In the genomic region with DNA sequence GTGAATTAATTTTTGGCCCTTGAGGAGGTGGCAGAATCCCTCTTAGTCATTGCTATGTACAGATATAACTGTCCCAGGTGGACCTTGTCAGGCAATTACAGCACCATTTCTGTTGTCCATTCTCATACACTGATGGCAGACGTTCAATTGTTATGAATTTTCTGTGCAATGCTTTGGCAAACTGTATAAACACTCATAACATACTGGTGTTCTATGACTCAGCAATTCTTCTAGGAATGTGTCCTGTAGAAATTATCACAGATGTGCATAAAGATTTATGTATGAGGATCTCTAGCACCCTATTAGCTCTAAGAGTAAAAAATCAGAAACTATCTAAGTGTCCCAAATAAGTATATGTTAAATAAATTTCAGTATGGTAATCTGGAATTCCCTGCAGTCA, we compare ENCODE assay signal across 19 cellular contexts.
DNase-seq lines count a peak whose midpoint lies in the region; ATAC-seq, FAIRE-seq and TF ChIP-seq lines count a peak whose summit lies in the region.
"Had no signal": no experiment of that assay in that cellular context is flagged by ENCODE, and none has a peak within 500 bp of the region (broad histone marks: within the 10 kb centered on the region; RNA-seq: fewer than 3 reads in every experiment).

No MANE protein-coding gene starts in this region.

- in situ Hi-C loops in astrocyte of the cerebellum (cut with HindIII; ENCODE audit: low sequenced_read_pairs): no loop called here

- H3K27ac ChIP-seq in A549: peak overlapping the region; percentile 59 to 70
- H3K27ac ChIP-seq in CD4-positive, alpha-beta T cell (ENCODE audit: low read depth, low read length): no peak overlapping the region
- H3K27ac ChIP-seq in naive thymus-derived CD4-positive, alpha-beta T cell (ENCODE audit: low read depth, low read length): no peak overlapping the region
- H3K27ac ChIP-seq: stomach, vagina had no signal

- peak in 1 of 2 experiments; percentile 65; a peak in 3 of 6 replicates for ATAC-seq in A549
- no peak for ATAC-seq in CD4-positive, alpha-beta T cell (ENCODE audit: poor library complexity)
- no peak for ATAC-seq in naive thymus-derived CD4-positive, alpha-beta T cell

- no peaks in the 10 kb centered on the region for H3K9me3 Mint-ChIP-seq in CD4-positive, alpha-beta T cell
- no peaks in the 10 kb centered on the region for H3K9me3 Mint-ChIP-seq in naive thymus-derived CD4-positive, alpha-beta T cell
- H3K9me3 Mint-ChIP-seq: activated naive CD8-positive, alpha-beta T cell treated with anti-CD3 and anti-CD28 coated beads, Interleukin-2, amount 10 ng/mL, durations not matched to agents 7 days and 5 days; activated T-helper 1 cell treated with anti-CD3 and anti-CD28 coated beads, Interleukin-12 subunit alpha, Interleukin-12 subunit beta, Interleukin-2, Interleukin-4 antibody, amounts not matched to agents 30 ng/mL and 10 ng/mL and 1 ng/mL, durations not matched to agents 14 hours and 24 hours and 36 hours had no signal

- no peak overlapping the region for H3K4me3 ChIP-seq in A549
- no peak overlapping the region for H3K4me3 ChIP-seq in astrocyte of the cerebellum (ENCODE audit: low read depth, low read length)
- no peak overlapping the region for H3K4me3 ChIP-seq in naive thymus-derived CD4-positive, alpha-beta T cell (ENCODE audit: low read length)
- H3K4me3 ChIP-seq: HAP-1, stomach, vagina had no signal

- no peaks in the 10 kb centered on the region for H3K36me3 Mint-ChIP-seq in CD4-positive, alpha-beta T cell (ENCODE audit: low read depth)
- H3K36me3 Mint-ChIP-seq in naive thymus-derived CD4-positive, alpha-beta T cell: no peaks in the 10 kb centered on the region
- H3K36me3 Mint-ChIP-seq: activated naive CD8-positive, alpha-beta T cell treated with anti-CD3 and anti-CD28 coated beads, Interleukin-2, amount 10 ng/mL, durations not matched to agents 7 days and 5 days had no signal

- H3K4me2 ChIP-seq in A549: peak overlapping the region; percentile 28

- TF ChIP-seq EP300 in A549 (IDR thresholded peaks at IDR 0.05): no peak

- TF ChIP-seq RAD21 in A549 (conservative IDR thresholded peaks at IDR 0.05 in 1 of 2, IDR thresholded peaks at IDR 0.05 in 1 of 2): no peak

- H3K4me3 Mint-ChIP-seq in CD4-positive, alpha-beta T cell: no peak overlapping the region
- no peak overlapping the region for H3K4me3 Mint-ChIP-seq in naive thymus-derived CD4-positive, alpha-beta T cell
- H3K4me3 Mint-ChIP-seq: activated naive CD8-positive, alpha-beta T cell treated with anti-CD3 and anti-CD28 coated beads, Interleukin-2, amount 10 ng/mL, durations not matched to agents 7 days and 5 days; activated T-helper 1 cell treated with anti-CD3 and anti-CD28 coated beads, Interleukin-12 subunit alpha, Interleukin-12 subunit beta, Interleukin-2, Interleukin-4 antibody, amounts not matched to agents 30 ng/mL and 10 ng/mL and 1 ng/mL, durations not matched to agents 14 hours and 24 hours and 36 hours had no signal

- no peaks in the 10 kb centered on the region for H3K4me1 Mint-ChIP-seq in CD4-positive, alpha-beta T cell (ENCODE audit: low read depth)
- H3K4me1 Mint-ChIP-seq in naive thymus-derived CD4-positive, alpha-beta T cell: no peaks in the 10 kb centered on the region
- H3K4me1 Mint-ChIP-seq: activated naive CD8-positive, alpha-beta T cell treated with anti-CD3 and anti-CD28 coated beads, Interleukin-2, amount 10 ng/mL, durations not matched to agents 7 days and 5 days had no signal

- H3K9me3 ChIP-seq in A549: no peaks in the 10 kb centered on the region
- no peaks in the 10 kb centered on the region for H3K9me3 ChIP-seq in CD4-positive, alpha-beta T cell (ENCODE audit: control insufficient read depth, low read length)
- H3K9me3 ChIP-seq in naive thymus-derived CD4-positive, alpha-beta T cell (ENCODE audit: control insufficient read depth in 2 of 3, low read length in 3 of 3): no peaks in the 10 kb centered on the region
- H3K9me3 ChIP-seq: HAP-1, stomach, vagina had no signal

- POLR2A ChIA-PET in A549 (lab: Yijun Ruan, JAX): no interaction called here
- POLR2A ChIA-PET in CD4-positive, alpha-beta T cell (lab: Charles Lee): no interaction called here
- POLR2A ChIA-PET in naive thymus-derived CD4-positive, alpha-beta T cell (lab: Charles Lee): no interaction called here

- intact Hi-C loops in CD4-positive, alpha-beta T cell (cut with DNase I, micrococcal nuclease): no loop called here
- intact Hi-C loops in naive thymus-derived CD4-positive, alpha-beta T cell (cut with micrococcal nuclease): no loop called here

- H3K27me3 Mint-ChIP-seq in CD4-positive, alpha-beta T cell: peaks cover 9% of the 10 kb centered on the region
- peaks cover 0 to 8% (median 4%) of the 10 kb centered on the region in 5 donors for H3K27me3 Mint-ChIP-seq in naive thymus-derived CD4-positive, alpha-beta T cell
- H3K27me3 Mint-ChIP-seq: activated naive CD8-positive, alpha-beta T cell treated with anti-CD3 and anti-CD28 coated beads, Interleukin-2, amount 10 ng/mL, durations not matched to agents 7 days and 5 days had no signal

- CTCF ChIA-PET in A549 (lab: Yijun Ruan, JAX): no interaction called here
- CTCF ChIA-PET in CD4-positive, alpha-beta T cell (lab: Charles Lee): no interaction called here
- CTCF ChIA-PET in naive thymus-derived CD4-positive, alpha-beta T cell (lab: Charles Lee): no interaction called here

- 6% methylated on average over 1 of the region's 1 CpG for WGBS in A549 (ENCODE audit: missing lambda C conversion rate)

- peaks cover 16% of the 10 kb centered on the region for H3K4me1 ChIP-seq in A549
- H3K4me1 ChIP-seq in naive thymus-derived CD4-positive, alpha-beta T cell (ENCODE audit: control insufficient read depth in 2 of 2, insufficient read depth in 2 of 2, low read length in 2 of 2): no peaks in the 10 kb centered on the region
- H3K4me1 ChIP-seq: vagina had no signal

- no peak for TF ChIP-seq POLR2A in A549 (IDR thresholded peaks at IDR 0.05; ENCODE audit: low read length)

- no peak overlapping the region for H3K27ac Mint-ChIP-seq in CD4-positive, alpha-beta T cell
- no peak overlapping the region for H3K27ac Mint-ChIP-seq in naive thymus-derived CD4-positive, alpha-beta T cell
- H3K27ac Mint-ChIP-seq: activated naive CD8-positive, alpha-beta T cell treated with anti-CD3 and anti-CD28 coated beads, Interleukin-2, amount 10 ng/mL, durations not matched to agents 7 days and 5 days; activated T-helper 1 cell treated with anti-CD3 and anti-CD28 coated beads, Interleukin-12 subunit alpha, Interleukin-12 subunit beta, Interleukin-2, Interleukin-4 antibody, amounts not matched to agents 30 ng/mL and 10 ng/mL and 1 ng/mL, durations not matched to agents 14 hours and 24 hours and 36 hours had no signal

- DNase-seq in A549 (ENCODE audit: low read depth in 1 of 2, low spot score in 1 of 2) (peak in 1 of 2 experiments; percentile 40), H4 (ENCODE audit: low spot score) (peak; percentile 21), astrocyte of the cerebellum (ENCODE audit: low read depth) (peak; percentile 3), fibroblast of the conjunctiva (ENCODE audit: low read depth) (peak; percentile 39), UCSD-AML1 (lab: John Stamatoyannopoulos, UW; ENCODE audit: unreplicated experiment) (no peak), C1 segment of cervical spinal cord (lab: John Stamatoyannopoulos, UW) (no peak)
- no peak for DNase-seq in CD4-positive, alpha-beta T cell
- DNase-seq in naive thymus-derived CD4-positive, alpha-beta T cell: no peak
- DNase-seq: activated CD4-positive, CD25-positive, alpha-beta regulatory T cell; activated CD8-positive, alpha-beta memory T cell treated with anti-CD3 and anti-CD28 coated beads for 24 hours; activated naive CD8-positive, alpha-beta T cell treated with anti-CD3 and anti-CD28 coated beads, Interleukin-2, amount 10 ng/mL, durations not matched to agents 7 days and 5 days; COR-L47; head of caudate nucleus; NCI-H82; RPMI8226; stomach had no signal

- TF ChIP-seq CTCF in A549 (IDR thresholded peaks at IDR 0.05) (no peak), astrocyte of the cerebellum (IDR thresholded peaks at IDR 0.05; ENCODE audit: low read depth, low read length, missing control alignments) (no peak)
- no peak for TF ChIP-seq CTCF in CD4-positive, alpha-beta T cell (IDR thresholded peaks at IDR 0.05)

- no peaks in the 10 kb centered on the region for H3K27me3 ChIP-seq in CD4-positive, alpha-beta T cell (ENCODE audit: control insufficient read depth, insufficient read depth, low read length)
- H3K27me3 ChIP-seq in naive thymus-derived CD4-positive, alpha-beta T cell (ENCODE audit: control insufficient read depth in 2 of 2, insufficient read depth in 2 of 2, low read length in 2 of 2): no peaks in the 10 kb centered on the region
- H3K27me3 ChIP-seq: stomach, vagina had no signal

- peak; percentile 59 for FAIRE-seq in A549 (lab: Jason Lieb, UNC)

- H3K36me3 ChIP-seq in naive thymus-derived CD4-positive, alpha-beta T cell (ENCODE audit: control insufficient read depth in 2 of 3, insufficient read depth in 3 of 3, low read length in 3 of 3): no peaks in the 10 kb centered on the region
- H3K36me3 ChIP-seq: HAP-1, stomach, vagina had no signal

TF ChIP-seq in A549, 52 proteins besides CTCF, POLR2A, EP300 and RAD21 (continues in another document):
- no peak for TF ChIP-seq FOSL2 (IDR thresholded peaks at IDR 0.05)
- TF ChIP-seq FOSL2 (CRISPR knock-in tag; IDR thresholded peaks at IDR 0.05): peak; percentile 54; the same call in 1 of the 2 replicates
- TF ChIP-seq MAFK (IDR thresholded peaks at IDR 0.05; ENCODE audit: partially characterized antibody): peak; percentile 98
- TF ChIP-seq, protein P1, sequence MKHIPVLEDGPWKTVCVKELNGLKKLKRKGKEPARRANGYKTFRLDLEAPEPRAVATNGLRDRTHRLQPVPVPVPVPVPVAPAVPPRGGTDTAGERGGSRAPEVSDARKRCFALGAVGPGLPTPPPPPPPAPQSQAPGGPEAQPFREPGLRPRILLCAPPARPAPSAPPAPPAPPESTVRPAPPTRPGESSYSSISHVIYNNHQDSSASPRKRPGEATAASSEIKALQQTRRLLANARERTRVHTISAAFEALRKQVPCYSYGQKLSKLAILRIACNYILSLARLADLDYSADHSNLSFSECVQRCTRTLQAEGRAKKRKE (CRISPR knock-in tag; IDR thresholded peaks at IDR 0.05; ENCODE audit: low read depth): no peak
- no peak for TF ChIP-seq ZFP36 (IDR thresholded peaks at IDR 0.05; ENCODE audit: borderline replicate concordance, partially characterized antibody)
- TF ChIP-seq SREBF2 (IDR thresholded peaks at IDR 0.05): no peak
- no peak for TF ChIP-seq POLR2AphosphoS2 (conservative IDR thresholded peaks at IDR 0.05; ENCODE audit: low read length)
- TF ChIP-seq JUNB (IDR thresholded peaks at IDR 0.05): no peak
- TF ChIP-seq HOXB5 (CRISPR knock-in tag; IDR thresholded peaks at IDR 0.05): no peak
- no peak for TF ChIP-seq ZNF302 (CRISPR knock-in tag; IDR thresholded peaks at IDR 0.05)
- no peak for TF ChIP-seq RARB (CRISPR knock-in tag; IDR thresholded peaks at IDR 0.05)
- no peak for TF ChIP-seq CBX8 (IDR thresholded peaks at IDR 0.05)
- no peak for TF ChIP-seq JUN (IDR thresholded peaks at IDR 0.05)

Comparison
In these comparisons a context has a peak if more than half of its experiments do, and no peak if none do; other contexts are left out.
1. DNase-seq: peak in H4 (single experiment), astrocyte of the cerebellum (single experiment) and fibroblast of the conjunctiva (single experiment); none in UCSD-AML1 (single experiment), CD4-positive, alpha-beta T cell (0 of 10), C1 segment of cervical spinal cord (0 of 14) and naive thymus-derived CD4-positive, alpha-beta T cell (0 of 9).
2. H3K27ac ChIP-seq: peak in A549 (2 of 2); none in CD4-positive, alpha-beta T cell (single experiment) and naive thymus-derived CD4-positive, alpha-beta T cell (single experiment).